In genomic region chr16:69772560-69773254, GRCh38 we compare ENCODE assay signal across 11 cellular contexts. TPM values are rescaled to one million over a fixed set of nuclear protein-coding genes. Genes with fewer than 3 reads are reported as not detected.
DNase-seq lines count a peak whose midpoint lies in the region.
"Had no signal": no experiment of that assay in that cellular context is flagged by ENCODE, and none has a peak within 500 bp of the region (broad histone marks: within the 10 kb centered on the region; RNA-seq: fewer than 3 reads in every experiment).

No MANE protein-coding gene starts in this region.

- DNase-seq in activated CD4-positive, alpha-beta T cell treated with anti-CD3 and anti-CD28 coated beads, Interleukin-2, amount 50 U/mL, for 48 hours: peak; percentile 30 to 48
- no peak for DNase-seq in activated CD4-positive, alpha-beta T cell treated with anti-CD3 and anti-CD28 coated beads, Interleukin-2, amount 50 U/mL, for 4 hours
- DNase-seq in SK-MEL-5 (ENCODE audit: low read depth, low spot score): peak; percentile 13
- peak; percentile 60 for DNase-seq in fibroblast of peridontal ligament (ENCODE audit: extremely low read depth)
- DNase-seq in stimulated activated CD8-positive, alpha-beta memory T cell treated with anti-CD3 and anti-CD28 coated beads, Interleukin-4, amount 100 ng/mL, for 48 hours: peak; percentile 37
- no peak for DNase-seq in SHP77 treated with DMSO at 0.1 percent for 48 hours (lab: John Stamatoyannopoulos, UW)
- no peak for DNase-seq in globus pallidus (ENCODE audit: low spot score)
- DNase-seq in LoVo (ENCODE audit: low spot score): no peak
- DNase-seq: KG1, T1000, trophoblast cell had no signal

- in situ Hi-C loops in SK-MEL-5 (cut with HindIII; ENCODE audit: low pct_unique_long_range_greater_than_20kb, low sequenced_read_pairs): no loop called here

RNA-seq across cellular contexts. Expression of gene WWP2, which starts 10.6 kb away (rescaled TPM):
- total RNA-seq in SK-MEL-5 (2014; rRNA removed; shearing (Covaris generic)): 13.9 and 14.0 TPM in 2 replicates
- 29.1 and 36.5 TPM in 2 replicates for polyA plus RNA-seq in SK-MEL-5 (2015; cell fraction: cytosol; rRNA removed)
- 25.8 and 27.6 TPM in 2 replicates for polyA plus RNA-seq in SK-MEL-5 (2015; cell fraction: nucleus; rRNA removed)

RNA-seq across cellular contexts. Expression of gene NOB1, which starts 18.0 kb away (rescaled TPM):
- 14.6 and 16.5 TPM in 2 replicates for total RNA-seq in SK-MEL-5 (2014; rRNA removed; shearing (Covaris generic))
- polyA plus RNA-seq in SK-MEL-5 (2015; cell fraction: cytosol; rRNA removed): 68.3 and 78.1 TPM in 2 replicates
- 25.5 and 29.3 TPM in 2 replicates for polyA plus RNA-seq in SK-MEL-5 (2015; cell fraction: nucleus; rRNA removed)

RNA-seq across cellular contexts. Expression of gene NQO1, which starts 46.3 kb away (rescaled TPM):
- total RNA-seq in SK-MEL-5 (2014; rRNA removed; shearing (Covaris generic)): 1,689 and 1,774 TPM in 2 replicates
- 1,469 and 1,516 TPM in 2 replicates for polyA plus RNA-seq in SK-MEL-5 (2015; cell fraction: cytosol; rRNA removed)
- 273 and 283 TPM in 2 replicates for polyA plus RNA-seq in SK-MEL-5 (2015; cell fraction: nucleus; rRNA removed)

Comparison
In these comparisons a context has a peak if more than half of its experiments do, and no peak if none do; other contexts are left out.
1. DNase-seq: peak in activated CD4-positive, alpha-beta T cell treated with anti-CD3 and anti-CD28 coated beads, Interleukin-2, amount 50 U/mL, for 48 hours (2 of 2), SK-MEL-5 (single experiment), fibroblast of peridontal ligament (single experiment) and stimulated activated CD8-positive, alpha-beta memory T cell treated with anti-CD3 and anti-CD28 coated beads, Interleukin-4, amount 100 ng/mL, for 48 hours (single experiment); none in activated CD4-positive, alpha-beta T cell treated with anti-CD3 and anti-CD28 coated beads, Interleukin-2, amount 50 U/mL, for 4 hours (0 of 2), SHP77 treated with DMSO at 0.1 percent for 48 hours (single experiment), globus pallidus (single experiment) and LoVo (single experiment).